ENCODE assay signal across 8 cellular contexts in the genomic region with DNA sequence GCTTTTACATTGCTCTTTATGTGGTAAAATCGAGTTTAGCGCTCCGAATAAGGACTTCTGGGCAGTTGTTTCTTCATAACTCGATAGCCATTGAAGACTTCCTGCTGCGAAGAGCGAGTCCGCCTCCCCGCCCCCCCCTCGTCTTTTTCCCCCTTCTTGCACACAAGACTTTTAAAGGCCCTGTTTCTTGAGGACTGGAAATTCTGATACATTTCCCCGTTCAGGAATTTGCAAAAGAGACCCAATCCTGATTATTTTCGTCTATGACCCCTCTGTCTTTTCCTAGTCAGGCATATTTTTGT.
DNase-seq lines count a peak whose midpoint lies in the region; ATAC-seq and TF ChIP-seq lines count a peak whose summit lies in the region.

No MANE protein-coding gene starts in this region.

- H3K36me3 Mint-ChIP-seq in activated T-cell treated with anti-CD3 and anti-CD28 coated beads, Interleukin-2, amount 50 U/mL, for 24 hours (ENCODE audit: low read depth): peaks cover 30% of the 10 kb centered on the region

- H3K9me3 Mint-ChIP-seq in activated T-cell treated with anti-CD3 and anti-CD28 coated beads, Interleukin-2, amount 50 U/mL, for 24 hours: no peaks in the 10 kb centered on the region

- H3K4me1 Mint-ChIP-seq in activated T-cell treated with anti-CD3 and anti-CD28 coated beads, Interleukin-2, amount 50 U/mL, for 24 hours (ENCODE audit: low read depth): peaks cover 35% of the 10 kb centered on the region

- H3K4me3 ChIP-seq in rectal smooth muscle tissue (ENCODE audit: low read length): peak overlapping the region; percentile 83

- peaks cover 11% of the 10 kb centered on the region for H3K4me1 ChIP-seq in rectal smooth muscle tissue (ENCODE audit: control insufficient read depth, insufficient read depth, low read length)

- peak overlapping the region; percentile 20 for H3K9ac ChIP-seq in rectal smooth muscle tissue (ENCODE audit: low read length)

- H3K27me3 Mint-ChIP-seq in activated T-cell treated with anti-CD3 and anti-CD28 coated beads, Interleukin-2, amount 50 U/mL, for 24 hours: no peaks in the 10 kb centered on the region

- H3K27ac ChIP-seq in VCaP (peak overlapping the region; percentile 99), rectal smooth muscle tissue (ENCODE audit: low read depth, low read length) (peak overlapping the region; percentile 93)

- H3K27ac Mint-ChIP-seq in activated T-cell treated with anti-CD3 and anti-CD28 coated beads, Interleukin-2, amount 50 U/mL, for 24 hours: peak overlapping the region; percentile 96

- H3K27me3 ChIP-seq in rectal smooth muscle tissue (ENCODE audit: control insufficient read depth, insufficient read depth, low read length): no peaks in the 10 kb centered on the region

- H3K36me3 ChIP-seq in rectal smooth muscle tissue (ENCODE audit: control insufficient read depth, insufficient read depth, low read length): peaks cover 6% of the 10 kb centered on the region

- DNase-seq in activated T-cell treated with anti-CD3 and anti-CD28 coated beads, Interleukin-2, amount 50 U/mL, for 24 hours: no peak
- no peak for DNase-seq in activated T-cell treated with anti-CD3 and anti-CD28 coated beads, Interleukin-2, amount 50 U/mL, for 48 hours
- DNase-seq in fibroblast of the conjunctiva (ENCODE audit: low read depth): peak; percentile 52
- DNase-seq in central memory CD4-positive, alpha-beta T cell: no peak

- ATAC-seq in HG02571 (IDR thresholded peaks at IDR 0.05; ENCODE audit: unreplicated experiment) (no peak), GM21528 (IDR thresholded peaks at IDR 0.05; ENCODE audit: low FRiP score, unreplicated experiment) (no peak)

- peak overlapping the region; percentile 90 for H3K4me3 Mint-ChIP-seq in activated T-cell treated with anti-CD3 and anti-CD28 coated beads, Interleukin-2, amount 50 U/mL, for 24 hours

- no peak for TF ChIP-seq CTCF in VCaP (conservative IDR thresholded peaks at IDR 0.05)
